8 cellular contexts compared by ENCODE assay signal in the genomic region with DNA sequence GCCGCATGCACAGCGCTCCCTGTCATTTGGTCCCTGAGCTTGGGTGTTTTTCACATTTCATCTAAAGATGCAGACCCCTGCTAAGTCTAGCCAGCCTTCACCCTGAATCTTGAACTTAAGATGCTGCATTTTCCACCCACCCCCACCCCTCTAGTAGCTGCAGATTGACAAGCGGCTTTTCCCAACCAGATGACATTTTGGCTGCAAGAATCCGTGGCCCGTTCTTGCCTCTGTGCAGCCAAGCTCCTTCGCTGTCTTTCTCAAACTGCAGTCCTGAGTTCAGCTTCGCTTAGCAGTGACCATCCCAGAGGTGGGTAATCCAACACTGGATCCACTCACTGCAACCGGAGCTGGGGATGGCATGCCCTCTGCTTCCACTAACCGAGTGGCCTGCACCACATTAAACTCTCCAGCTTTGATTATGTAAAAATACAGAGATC. TPM values are rescaled to one million over a fixed set of nuclear protein-coding genes. Genes with fewer than 3 reads are reported as not detected.
A peak's percentile ranks its signal among the peaks of the same experiment; 100 is the strongest.
DNase-seq lines count a peak whose midpoint lies in the region; ATAC-seq and TF ChIP-seq lines count a peak whose summit lies in the region.

No MANE protein-coding gene starts in this region.

- no peaks in the 10 kb centered on the region for H3K36me3 ChIP-seq in ES-I3 (ENCODE audit: insufficient read depth, low read length)
- peaks cover 21% of the 10 kb centered on the region; the same call in 1 of the 2 replicates for H3K36me3 ChIP-seq in RWPE2 (ENCODE audit: low read depth)
- no peaks in the 10 kb centered on the region for H3K36me3 ChIP-seq in ovary

- WGBS in ovary, 3 donors: 56 to 68% (median 62%) methylated on average over 9 of the region's 9 CpGs

- H3K27ac ChIP-seq in RWPE2 (ENCODE audit: poor library complexity, severe bottlenecking): peak overlapping the region; percentile 89
- H3K27ac ChIP-seq in ovary: peak overlapping the region; percentile 65 to 73

- H3K4me3 ChIP-seq in RWPE2 (ENCODE audit: severe bottlenecking): peak overlapping the region; percentile 25
- peak overlapping the region; percentile 37 for H3K4me3 ChIP-seq in ovary

- H3K4me1 ChIP-seq in ES-I3 (ENCODE audit: insufficient read depth, low read length) (peaks cover 13% of the 10 kb centered on the region), RWPE2 (ENCODE audit: insufficient read depth, poor library complexity, severe bottlenecking) (peaks cover 19% of the 10 kb centered on the region), ovary (ENCODE audit: insufficient read depth) (peaks cover 6% of the 10 kb centered on the region)

- no peak for TF ChIP-seq CTCF in RWPE2 (IDR thresholded peaks at IDR 0.05; ENCODE audit: poor library complexity, severe bottlenecking)
- TF ChIP-seq CTCF in ovary (IDR thresholded peaks at IDR 0.05): no peak

- H3K27me3 ChIP-seq in RWPE2 (ENCODE audit: insufficient read depth, poor library complexity, severe bottlenecking) (no peaks in the 10 kb centered on the region), ovary (no peaks in the 10 kb centered on the region)

- no peak for TF ChIP-seq POLR2A in ovary (IDR thresholded peaks at IDR 0.05)

- DNase-seq in RWPE2 (ENCODE audit: low spot score) (no peak), fibroblast of gingiva (ENCODE audit: low read depth) (peak; percentile 25), ovary (peak in 3 of 5 donors; percentile 23 to 35 (median 25)), GM19238 (ENCODE audit: insufficient read length, low spot score) (no peak)
- no peak for DNase-seq in activated CD8-positive, alpha-beta memory T cell treated with anti-CD3 and anti-CD28 coated beads, Interleukin-2, amount 50 U/mL, for 4 hours

- TF ChIP-seq EP300 in ovary (IDR thresholded peaks at IDR 0.05): no peak

- intact Hi-C loops in ovary (cut with DNase I): no loop called here

- no peak for ATAC-seq in RWPE2 (ENCODE audit: low read depth)
- ATAC-seq in GM18511 (IDR thresholded peaks at IDR 0.05; ENCODE audit: unreplicated experiment): no peak
- ATAC-seq in GM18861 (IDR thresholded peaks at IDR 0.05; ENCODE audit: unreplicated experiment): no peak

- H3K9me3 ChIP-seq in ES-I3 (ENCODE audit: control insufficient read depth, insufficient read depth, low read length): no peaks in the 10 kb centered on the region
- no peaks in the 10 kb centered on the region for H3K9me3 ChIP-seq in RWPE2 (ENCODE audit: severe bottlenecking)
- no peaks in the 10 kb centered on the region for H3K9me3 ChIP-seq in ovary

- peak overlapping the region; percentile 66 for H3K9ac ChIP-seq in ES-I3 (ENCODE audit: low read depth, low read length)

RNA-seq across cellular contexts. Expression of gene NFYB, which starts 0.8 kb away (rescaled TPM):
- total RNA-seq in ovary: 10 to 100 TPM; 23.7 to 38.7 (median 29.5) TPM
- 10 to 100 TPM; 25.4 to 39.1 TPM for polyA plus RNA-seq in ovary

Comparison
In these comparisons a context has a peak if more than half of its experiments do, and no peak if none do; other contexts are left out.
1. DNase-seq: peak in fibroblast of gingiva (single experiment) and ovary (3 of 5); none in RWPE2 (single experiment), activated CD8-positive, alpha-beta memory T cell treated with anti-CD3 and anti-CD28 coated beads, Interleukin-2, amount 50 U/mL, for 4 hours (single experiment) and GM19238 (single experiment).